In genomic region chr2:236195726-236196125, GRCh38 we compare ENCODE assay signal across 22 cellular contexts. TPM values are rescaled to one million over a fixed set of nuclear protein-coding genes. Genes with fewer than 3 reads are reported as not detected.
"Had no signal": no experiment of that assay in that cellular context is flagged by ENCODE, and none has a peak within 500 bp of the region (broad histone marks: within the 10 kb centered on the region; RNA-seq: fewer than 3 reads in every experiment).

No MANE protein-coding gene starts in this region.

- DNase-seq: cerebellar nuclear complex; effector CD4-positive, alpha-beta T cell; endodermal cell; heart right ventricle; hypothalamus; left cardiac atrium; left ventricle myocardium inferior; lower lobe of right lung; midbrain; occipital lobe; pancreas; right lobe of liver; small intestine; stimulated activated CD4-positive, alpha-beta T cell treated with anti-CD3 and anti-CD28 coated beads, Interleukin-12 subunit alpha, Interleukin-12 subunit beta, amount 100 ng/mL, for 4 hours; stimulated activated naive CD4-positive, alpha-beta T cell; stomach; substantia nigra; trophoblast cell; uterus had no signal

RNA-seq across cellular contexts. Expression of gene GBX2, which starts 27.5 kb away (rescaled TPM):
- total RNA-seq: fibroblast of lung; left cardiac atrium; left ventricle myocardium inferior; lower lobe of right lung; natural killer cell treated with Interleukin-12 subunit alpha and Interleukin-12 subunit beta and Interleukin-15 and Interleukin-18, amount 100 ng/mL, for 72 hours; occipital lobe; pancreas; renal cortical epithelial cell; right lobe of liver; uterus had no signal
